In the genomic region with DNA sequence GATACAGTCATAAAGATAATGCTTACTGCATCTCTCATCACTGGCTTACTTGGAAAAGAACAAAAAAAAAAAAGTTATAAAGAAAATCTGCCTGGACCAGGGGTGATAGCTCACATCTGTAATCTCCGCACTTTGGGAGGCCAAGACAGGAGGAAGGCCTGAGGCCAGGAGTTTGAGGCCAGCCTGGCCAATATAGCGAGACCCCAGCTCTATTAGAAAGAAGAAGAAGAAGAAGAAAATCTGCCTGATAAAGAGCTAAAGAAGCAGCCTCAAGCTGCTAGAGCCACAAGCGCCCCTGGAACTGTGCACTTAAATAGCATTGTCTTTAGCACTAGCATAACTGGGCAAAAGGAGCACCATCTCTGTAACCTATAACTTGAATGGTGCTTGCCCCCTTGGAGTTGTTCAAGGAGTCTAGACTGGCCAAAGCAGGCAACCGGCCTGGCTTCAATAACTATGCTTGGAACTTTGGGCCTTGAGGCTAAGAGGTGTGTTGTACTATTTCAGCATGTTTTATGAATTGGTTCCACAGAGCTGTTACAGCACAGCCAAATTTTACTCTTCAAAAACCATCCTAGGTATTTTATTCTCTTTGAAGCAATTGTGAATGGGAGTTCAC, we compare ENCODE assay signal across 1 cellular context.
TF ChIP-seq lines count a peak whose summit lies in the region.

No MANE protein-coding gene starts in this region.

TF ChIP-seq in GM12878, 131 proteins besides CTCF, POLR2A, EP300 and RAD21:
- TF ChIP-seq, protein P1, sequence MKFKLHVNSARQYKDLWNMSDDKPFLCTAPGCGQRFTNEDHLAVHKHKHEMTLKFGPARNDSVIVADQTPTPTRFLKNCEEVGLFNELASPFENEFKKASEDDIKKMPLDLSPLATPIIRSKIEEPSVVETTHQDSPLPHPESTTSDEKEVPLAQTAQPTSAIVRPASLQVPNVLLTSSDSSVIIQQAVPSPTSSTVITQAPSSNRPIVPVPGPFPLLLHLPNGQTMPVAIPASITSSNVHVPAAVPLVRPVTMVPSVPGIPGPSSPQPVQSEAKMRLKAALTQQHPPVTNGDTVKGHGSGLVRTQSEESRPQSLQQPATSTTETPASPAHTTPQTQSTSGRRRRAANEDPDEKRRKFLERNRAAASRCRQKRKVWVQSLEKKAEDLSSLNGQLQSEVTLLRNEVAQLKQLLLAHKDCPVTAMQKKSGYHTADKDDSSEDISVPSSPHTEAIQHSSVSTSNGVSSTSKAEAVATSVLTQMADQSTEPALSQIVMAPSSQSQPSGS (IDR thresholded peaks at IDR 0.05; ENCODE audit: low read length) = no peak
- no peak for TF ChIP-seq NFYA (IDR thresholded peaks at IDR 0.05; ENCODE audit: borderline replicate concordance, low read depth, low read length)
- TF ChIP-seq, protein P2, sequence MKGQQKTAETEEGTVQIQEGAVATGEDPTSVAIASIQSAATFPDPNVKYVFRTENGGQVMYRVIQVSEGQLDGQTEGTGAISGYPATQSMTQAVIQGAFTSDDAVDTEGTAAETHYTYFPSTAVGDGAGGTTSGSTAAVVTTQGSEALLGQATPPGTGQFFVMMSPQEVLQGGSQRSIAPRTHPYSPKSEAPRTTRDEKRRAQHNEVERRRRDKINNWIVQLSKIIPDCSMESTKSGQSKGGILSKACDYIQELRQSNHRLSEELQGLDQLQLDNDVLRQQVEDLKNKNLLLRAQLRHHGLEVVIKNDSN (IDR thresholded peaks at IDR 0.05; ENCODE audit: borderline replicate concordance, extremely low read length, insufficient read depth, low read depth, low read length) = no peak
- TF ChIP-seq, protein P3, sequence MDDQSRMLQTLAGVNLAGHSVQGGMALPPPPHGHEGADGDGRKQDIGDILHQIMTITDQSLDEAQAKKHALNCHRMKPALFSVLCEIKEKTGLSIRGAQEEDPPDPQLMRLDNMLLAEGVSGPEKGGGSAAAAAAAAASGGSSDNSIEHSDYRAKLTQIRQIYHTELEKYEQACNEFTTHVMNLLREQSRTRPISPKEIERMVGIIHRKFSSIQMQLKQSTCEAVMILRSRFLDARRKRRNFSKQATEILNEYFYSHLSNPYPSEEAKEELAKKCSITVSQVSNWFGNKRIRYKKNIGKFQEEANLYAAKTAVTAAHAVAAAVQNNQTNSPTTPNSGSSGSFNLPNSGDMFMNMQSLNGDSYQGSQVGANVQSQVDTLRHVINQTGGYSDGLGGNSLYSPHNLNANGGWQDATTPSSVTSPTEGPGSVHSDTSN (IDR thresholded peaks at IDR 0.05; ENCODE audit: insufficient replicate concordance, low read depth, low read length) = no peak
- TF ChIP-seq, protein P4, sequence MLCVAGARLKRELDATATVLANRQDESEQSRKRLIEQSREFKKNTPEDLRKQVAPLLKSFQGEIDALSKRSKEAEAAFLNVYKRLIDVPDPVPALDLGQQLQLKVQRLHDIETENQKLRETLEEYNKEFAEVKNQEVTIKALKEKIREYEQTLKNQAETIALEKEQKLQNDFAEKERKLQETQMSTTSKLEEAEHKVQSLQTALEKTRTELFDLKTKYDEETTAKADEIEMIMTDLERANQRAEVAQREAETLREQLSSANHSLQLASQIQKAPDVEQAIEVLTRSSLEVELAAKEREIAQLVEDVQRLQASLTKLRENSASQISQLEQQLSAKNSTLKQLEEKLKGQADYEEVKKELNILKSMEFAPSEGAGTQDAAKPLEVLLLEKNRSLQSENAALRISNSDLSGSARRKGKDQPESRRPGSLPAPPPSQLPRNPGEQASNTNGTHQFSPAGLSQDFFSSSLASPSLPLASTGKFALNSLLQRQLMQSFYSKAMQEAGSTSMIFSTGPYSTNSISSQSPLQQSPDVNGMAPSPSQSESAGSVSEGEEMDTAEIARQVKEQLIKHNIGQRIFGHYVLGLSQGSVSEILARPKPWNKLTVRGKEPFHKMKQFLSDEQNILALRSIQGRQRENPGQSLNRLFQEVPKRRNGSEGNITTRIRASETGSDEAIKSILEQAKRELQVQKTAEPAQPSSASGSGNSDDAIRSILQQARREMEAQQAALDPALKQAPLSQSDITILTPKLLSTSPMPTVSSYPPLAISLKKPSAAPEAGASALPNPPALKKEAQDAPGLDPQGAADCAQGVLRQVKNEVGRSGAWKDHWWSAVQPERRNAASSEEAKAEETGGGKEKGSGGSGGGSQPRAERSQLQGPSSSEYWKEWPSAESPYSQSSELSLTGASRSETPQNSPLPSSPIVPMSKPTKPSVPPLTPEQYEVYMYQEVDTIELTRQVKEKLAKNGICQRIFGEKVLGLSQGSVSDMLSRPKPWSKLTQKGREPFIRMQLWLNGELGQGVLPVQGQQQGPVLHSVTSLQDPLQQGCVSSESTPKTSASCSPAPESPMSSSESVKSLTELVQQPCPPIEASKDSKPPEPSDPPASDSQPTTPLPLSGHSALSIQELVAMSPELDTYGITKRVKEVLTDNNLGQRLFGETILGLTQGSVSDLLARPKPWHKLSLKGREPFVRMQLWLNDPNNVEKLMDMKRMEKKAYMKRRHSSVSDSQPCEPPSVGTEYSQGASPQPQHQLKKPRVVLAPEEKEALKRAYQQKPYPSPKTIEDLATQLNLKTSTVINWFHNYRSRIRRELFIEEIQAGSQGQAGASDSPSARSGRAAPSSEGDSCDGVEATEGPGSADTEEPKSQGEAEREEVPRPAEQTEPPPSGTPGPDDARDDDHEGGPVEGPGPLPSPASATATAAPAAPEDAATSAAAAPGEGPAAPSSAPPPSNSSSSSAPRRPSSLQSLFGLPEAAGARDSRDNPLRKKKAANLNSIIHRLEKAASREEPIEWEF (IDR thresholded peaks at IDR 0.05; ENCODE audit: insufficient replicate concordance, low read depth, low read length) = no peak
TF ChIP-seq in GM12878: peak in this region for 0.
